18 cellular contexts compared by ENCODE assay signal in the genomic region with DNA sequence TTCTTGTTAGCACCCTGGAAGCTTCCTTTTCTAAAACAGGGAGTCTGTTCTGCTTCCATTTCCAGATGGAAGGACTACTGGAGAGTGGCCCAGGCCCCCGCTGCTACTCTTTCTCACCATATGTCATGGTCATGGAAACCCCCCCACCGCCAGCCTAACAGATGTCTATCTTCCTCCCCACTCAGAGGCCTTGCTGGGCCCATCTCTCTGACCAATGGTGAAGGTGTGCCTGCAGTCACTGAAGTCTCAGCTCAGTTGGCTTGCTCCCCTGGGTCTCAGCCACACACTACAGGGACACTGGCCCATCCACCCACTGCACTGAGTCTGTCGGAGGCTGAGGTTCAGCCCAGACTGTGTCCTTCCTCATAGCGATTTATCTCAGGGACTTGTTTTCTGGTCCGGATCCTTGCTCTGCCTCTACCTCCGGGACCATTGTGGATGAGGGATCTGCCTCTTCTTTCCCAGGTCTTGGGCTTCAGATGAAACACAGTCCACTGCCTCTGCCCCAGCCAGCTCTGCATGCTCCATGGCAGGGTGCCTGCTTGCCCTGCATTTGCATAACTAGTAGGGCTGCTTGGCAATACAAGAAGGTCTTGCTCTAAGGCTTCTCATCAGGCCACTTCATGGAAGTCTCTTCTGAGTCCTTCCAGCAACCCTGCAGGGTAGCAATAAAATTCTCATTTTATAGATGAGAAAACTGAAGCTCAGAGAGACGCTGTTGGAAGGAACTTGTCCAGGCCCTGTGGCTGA.
"Had no signal": no experiment of that assay in that cellular context is flagged by ENCODE, and none has a peak within 500 bp of the region (broad histone marks: within the 10 kb centered on the region; RNA-seq: fewer than 3 reads in every experiment).

No MANE protein-coding gene starts in this region.

- H3K36me3 ChIP-seq: ovary had no signal

- H3K27ac ChIP-seq: gastroesophageal sphincter, ovary had no signal

- H3K9me3 Mint-ChIP-seq: activated B cell treated with CpG ODN at 0.5 μM for 24 hours; activated CD4-positive, alpha-beta memory T cell treated with anti-CD3 and anti-CD28 coated beads, Interleukin-2, amount 10 ng/mL, durations not matched to agents 7 days and 5 days; activated naive CD8-positive, alpha-beta T cell treated with anti-CD3 and anti-CD28 coated beads, Interleukin-2, amount 50 U/mL, for 24 hours; central memory CD8-positive, alpha-beta T cell; dendritic cell treated with granulocyte-macrophage colony-stimulating factor and Interleukin-4, amounts not matched to agents 40 ng/mL and 50 ng/mL, for 4 days; natural killer cell; stimulated activated memory B cell treated with anti-CD40 and anti-IgM and Interleukin-4, amounts not matched to agents 10 μg/mL and 1 μg/mL and 100 μg/mL, for 72 hours had no signal

- H3K9me3 ChIP-seq: gastroesophageal sphincter, ovary had no signal

- H3K4me3 ChIP-seq: gastroesophageal sphincter, ovary had no signal

- H3K4me3 Mint-ChIP-seq: activated B cell treated with CpG ODN at 0.5 μM for 24 hours; activated CD4-positive, alpha-beta memory T cell treated with anti-CD3 and anti-CD28 coated beads, Interleukin-2, amount 10 ng/mL, durations not matched to agents 7 days and 5 days; activated CD8-positive, alpha-beta memory T cell treated with anti-CD3 and anti-CD28 coated beads, Interleukin-2, amount 10 ng/mL, durations not matched to agents 7 days and 5 days; activated naive CD8-positive, alpha-beta T cell treated with anti-CD3 and anti-CD28 coated beads, Interleukin-2, amount 50 U/mL, for 24 hours; central memory CD8-positive, alpha-beta T cell; dendritic cell treated with granulocyte-macrophage colony-stimulating factor and Interleukin-4, amounts not matched to agents 40 ng/mL and 50 ng/mL, for 4 days; natural killer cell; stimulated activated memory B cell treated with anti-CD40 and anti-IgM and Interleukin-4, amounts not matched to agents 10 μg/mL and 1 μg/mL and 100 μg/mL, for 72 hours had no signal

- H3K4me1 Mint-ChIP-seq: activated B cell treated with CpG ODN at 0.5 μM for 24 hours; activated CD4-positive, alpha-beta memory T cell treated with anti-CD3 and anti-CD28 coated beads, Interleukin-2, amount 10 ng/mL, durations not matched to agents 7 days and 5 days; activated CD8-positive, alpha-beta memory T cell treated with anti-CD3 and anti-CD28 coated beads, Interleukin-2, amount 10 ng/mL, durations not matched to agents 7 days and 5 days; activated naive CD8-positive, alpha-beta T cell treated with anti-CD3 and anti-CD28 coated beads, Interleukin-2, amount 50 U/mL, for 24 hours; central memory CD8-positive, alpha-beta T cell; natural killer cell; stimulated activated memory B cell treated with anti-CD40 and anti-IgM and Interleukin-4, amounts not matched to agents 10 μg/mL and 1 μg/mL and 100 μg/mL, for 72 hours had no signal

- H3K4me1 ChIP-seq: gastroesophageal sphincter had no signal

- ATAC-seq: activated CD8-positive, alpha-beta memory T cell treated with anti-CD3 and anti-CD28 coated beads, Interleukin-2, amount 10 ng/mL, durations not matched to agents 7 days and 5 days; activated naive CD8-positive, alpha-beta T cell treated with anti-CD3 and anti-CD28 coated beads, Interleukin-2, amount 50 U/mL, for 24 hours; esophagus mucosa; gastroesophageal sphincter; natural killer cell; sciatic nerve; stimulated activated memory B cell treated with anti-CD40 and anti-IgM and Interleukin-4, amounts not matched to agents 10 μg/mL and 1 μg/mL and 100 μg/mL, for 72 hours had no signal

- H3K36me3 Mint-ChIP-seq: activated CD8-positive, alpha-beta memory T cell treated with anti-CD3 and anti-CD28 coated beads, Interleukin-2, amount 10 ng/mL, durations not matched to agents 7 days and 5 days had no signal

- H3K27me3 ChIP-seq: gastroesophageal sphincter, ovary had no signal

- DNase-seq: activated B cell treated with CpG ODN at 0.5 μM for 24 hours; activated CD4-positive, alpha-beta memory T cell treated with anti-CD3 and anti-CD28 coated beads, Interleukin-2, amount 10 ng/mL, durations not matched to agents 7 days and 5 days; activated CD4-positive, alpha-beta T cell treated with anti-CD3 and anti-CD28 coated beads for 48 hours; activated CD8-positive, alpha-beta memory T cell treated with anti-CD3 and anti-CD28 coated beads, Interleukin-2, amount 10 ng/mL, durations not matched to agents 7 days and 5 days; activated naive CD4-positive, alpha-beta T cell treated with Interleukin-2 at 50 U/mL for 16 hours; activated naive CD8-positive, alpha-beta T cell treated with anti-CD3 and anti-CD28 coated beads, Interleukin-2, amount 50 U/mL, for 24 hours; aorta; effector CD8-positive, alpha-beta T cell; mesenchymal stem cell; natural killer cell; ovary; stimulated activated CD4-positive, alpha-beta T cell treated with anti-CD3 and anti-CD28 coated beads, Interleukin-4, amount 100 ng/mL, for 4 hours had no signal

- H3K27me3 Mint-ChIP-seq: activated B cell treated with CpG ODN at 0.5 μM for 24 hours; activated CD4-positive, alpha-beta memory T cell treated with anti-CD3 and anti-CD28 coated beads, Interleukin-2, amount 10 ng/mL, durations not matched to agents 7 days and 5 days; activated CD8-positive, alpha-beta memory T cell treated with anti-CD3 and anti-CD28 coated beads, Interleukin-2, amount 10 ng/mL, durations not matched to agents 7 days and 5 days; activated naive CD8-positive, alpha-beta T cell treated with anti-CD3 and anti-CD28 coated beads, Interleukin-2, amount 50 U/mL, for 24 hours; central memory CD8-positive, alpha-beta T cell; stimulated activated memory B cell treated with anti-CD40 and anti-IgM and Interleukin-4, amounts not matched to agents 10 μg/mL and 1 μg/mL and 100 μg/mL, for 72 hours had no signal

- H3K27ac Mint-ChIP-seq: activated B cell treated with CpG ODN at 0.5 μM for 24 hours; activated CD4-positive, alpha-beta memory T cell treated with anti-CD3 and anti-CD28 coated beads, Interleukin-2, amount 10 ng/mL, durations not matched to agents 7 days and 5 days; activated CD8-positive, alpha-beta memory T cell treated with anti-CD3 and anti-CD28 coated beads, Interleukin-2, amount 10 ng/mL, durations not matched to agents 7 days and 5 days; activated naive CD8-positive, alpha-beta T cell treated with anti-CD3 and anti-CD28 coated beads, Interleukin-2, amount 50 U/mL, for 24 hours; dendritic cell treated with granulocyte-macrophage colony-stimulating factor and Interleukin-4, amounts not matched to agents 40 ng/mL and 50 ng/mL, for 4 days; natural killer cell; stimulated activated memory B cell treated with anti-CD40 and anti-IgM and Interleukin-4, amounts not matched to agents 10 μg/mL and 1 μg/mL and 100 μg/mL, for 72 hours had no signal
